Comparison of ENCODE assay signal across 25 cellular contexts in genomic region chr21:36626791-36627190, GRCh38.
"Had no signal": no experiment of that assay in that cellular context is flagged by ENCODE, and none has a peak within 500 bp of the region (broad histone marks: within the 10 kb centered on the region; RNA-seq: fewer than 3 reads in every experiment).

No MANE protein-coding gene starts in this region.

- H3K27ac ChIP-seq: body of pancreas, heart right ventricle, right lobe of liver, thoracic aorta, upper lobe of left lung had no signal

- H3K27me3 ChIP-seq: body of pancreas, right lobe of liver, upper lobe of left lung had no signal

- H3K36me3 ChIP-seq: heart right ventricle, right lobe of liver, thoracic aorta, upper lobe of left lung had no signal

- H3K4me1 Mint-ChIP-seq: activated naive CD8-positive, alpha-beta T cell treated with anti-CD3 and anti-CD28 coated beads, Interleukin-2, amount 50 U/mL, for 24 hours; memory B cell; naive B cell had no signal

- DNase-seq: activated CD4-positive, alpha-beta T cell treated with anti-CD3 and anti-CD28 coated beads for 1 hour; activated CD4-positive, alpha-beta T cell treated with anti-CD3 and anti-CD28 coated beads, Interleukin-2, amount 50 U/mL, for 4 hours; activated effector memory CD4-positive, alpha-beta T cell treated with anti-CD3 and anti-CD28 coated beads, Interleukin-2, amount 50 U/mL, for 16 hours; activated naive CD4-positive, alpha-beta T cell treated with anti-CD3 and anti-CD28 coated beads, Interleukin-2, amount 50 U/mL, for 16 hours; activated naive CD8-positive, alpha-beta T cell treated with anti-CD3 and anti-CD28 coated beads, Interleukin-2, amount 50 U/mL, for 24 hours; activated T-cell treated with anti-CD3 and anti-CD28 coated beads, Interleukin-2, amount 50 U/mL, for 72 hours; body of pancreas; effector CD4-positive, alpha-beta T cell; erythroblast; foreskin fibroblast; heart right ventricle; islet precursor cell; left colon; naive B cell; occipital lobe; posterior cingulate gyrus; right lobe of liver; small intestine; stimulated activated CD4-positive, alpha-beta T cell treated with anti-CD3 and anti-CD28 coated beads, Interleukin-15, amount 100 ng/mL, for 24 hours; stimulated activated naive CD4-positive, alpha-beta T cell treated with Interleukin-2 at 50 U/mL for 16 hours; T-helper 1 cell; upper lobe of left lung had no signal

- H3K4me3 Mint-ChIP-seq: activated naive CD8-positive, alpha-beta T cell treated with anti-CD3 and anti-CD28 coated beads, Interleukin-2, amount 50 U/mL, for 24 hours; activated T-cell treated with anti-CD3 and anti-CD28 coated beads, Interleukin-2, amount 50 U/mL, for 72 hours; dendritic cell treated with granulocyte-macrophage colony-stimulating factor and Interleukin-4, amounts not matched to agents 40 ng/mL and 50 ng/mL, for 4 days; memory B cell; naive B cell had no signal

- H3K4me3 ChIP-seq: body of pancreas, heart right ventricle, right lobe of liver, thoracic aorta, upper lobe of left lung had no signal

- ATAC-seq: activated naive CD8-positive, alpha-beta T cell treated with anti-CD3 and anti-CD28 coated beads, Interleukin-2, amount 50 U/mL, for 24 hours; body of pancreas; heart right ventricle; left colon had no signal

- H3K27ac Mint-ChIP-seq: activated naive CD8-positive, alpha-beta T cell treated with anti-CD3 and anti-CD28 coated beads, Interleukin-2, amount 50 U/mL, for 24 hours; activated T-cell treated with anti-CD3 and anti-CD28 coated beads, Interleukin-2, amount 50 U/mL, for 72 hours; dendritic cell treated with granulocyte-macrophage colony-stimulating factor and Interleukin-4, amounts not matched to agents 40 ng/mL and 50 ng/mL, for 4 days; memory B cell; naive B cell had no signal

- H3K9me3 ChIP-seq: body of pancreas, right lobe of liver, thoracic aorta, upper lobe of left lung had no signal

- H3K4me1 ChIP-seq: body of pancreas, heart right ventricle, right lobe of liver, upper lobe of left lung had no signal

- H3K36me3 Mint-ChIP-seq: memory B cell had no signal
